ENCODE assay signal across 26 cellular contexts in the genomic region with DNA sequence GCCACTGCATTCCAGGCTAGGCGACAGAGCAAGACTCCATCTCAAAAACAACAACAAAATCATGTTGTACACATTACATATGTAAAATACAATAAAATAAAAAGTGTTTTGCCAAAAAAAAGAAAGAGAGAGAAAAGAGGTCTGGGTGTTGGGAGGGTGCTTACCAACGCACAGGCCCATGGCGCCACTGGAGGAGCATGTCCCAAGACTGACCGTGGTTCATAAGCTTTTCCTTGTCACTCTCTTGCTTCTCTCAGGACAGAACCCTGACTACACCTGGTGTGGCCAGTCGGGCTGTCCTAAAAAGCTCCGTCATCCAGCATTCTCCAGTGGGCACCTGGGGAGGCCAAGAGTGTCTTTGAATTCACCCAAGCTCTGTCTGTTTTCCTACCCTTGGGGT. TPM values are rescaled to one million over a fixed set of nuclear protein-coding genes. Genes with fewer than 3 reads are reported as not detected.
A peak's percentile ranks its signal among the peaks of the same experiment; 100 is the strongest.
DNase-seq lines count a peak whose midpoint lies in the region; ATAC-seq, FAIRE-seq and TF ChIP-seq lines count a peak whose summit lies in the region.
"Had no signal": no experiment of that assay in that cellular context is flagged by ENCODE, and none has a peak within 500 bp of the region (broad histone marks: within the 10 kb centered on the region; RNA-seq: fewer than 3 reads in every experiment).

No MANE protein-coding gene starts in this region.

- H3K4me2 ChIP-seq in K562 (ENCODE audit: insufficient read depth, low read length): peak overlapping the region; percentile 35; the same call in 1 of the 2 replicates
- no peak overlapping the region for H3K4me2 ChIP-seq in trophoblast cell (ENCODE audit: low read length)
- H3K4me2 ChIP-seq in mammary epithelial cell (ENCODE audit: insufficient read depth, low read depth, low read length): no peak overlapping the region
- H3K4me2 ChIP-seq: A549; BLaER1 treated with 17β-estradiol and CSF1 and Interleukin-3, amounts not matched to agents 10 nM and 100 nM had no signal

- H2BK120ac ChIP-seq in trophoblast cell (ENCODE audit: insufficient read depth, low read length, poor library complexity): no peak overlapping the region

- no peak overlapping the region for H4K12ac ChIP-seq in trophoblast cell (ENCODE audit: low read depth, low read length)

- TF ChIP-seq CTCF in K562 (IDR thresholded peaks at IDR 0.05 in 2 of 3, conservative IDR thresholded peaks at IDR 0.05 in 1 of 3; ENCODE audit: insufficient read depth in 2 of 3, low read depth in 1 of 3, low read length in 3 of 3) (no peak), omental fat pad (IDR thresholded peaks at IDR 0.05) (no peak), spleen (IDR thresholded peaks at IDR 0.05 in 8 of 11, conservative IDR thresholded peaks at IDR 0.05 in 3 of 11) (no peak), mammary epithelial cell (conservative IDR thresholded peaks at IDR 0.05 in 1 of 2, IDR thresholded peaks at IDR 0.05 in 1 of 2; ENCODE audit: extremely low read depth in 1 of 2, insufficient read depth in 1 of 2, low read depth in 1 of 2, low read length in 2 of 2) (no peak)

- no peak overlapping the region for H3K27ac ChIP-seq in K562 (ENCODE audit: extremely low read depth, low read depth, low read length)
- peak overlapping the region in 6 of 8 donors; percentile 1 to 60 (median 45) for H3K27ac ChIP-seq in spleen
- no peak overlapping the region for H3K27ac ChIP-seq in trophoblast cell (ENCODE audit: low read depth, low read length)
- no peak overlapping the region for H3K27ac ChIP-seq in mammary epithelial cell (ENCODE audit: insufficient read depth, low read depth, low read length)
- H3K27ac ChIP-seq: A549; BLaER1 treated with 17β-estradiol and CSF1 and Interleukin-3, amounts not matched to agents 10 nM and 100 nM had no signal

- DNase-seq in K562 (ENCODE audit: extremely low read depth in 1 of 4, low spot score in 3 of 4) (peak in 1 of 4 experiments; percentile 8), omental fat pad (ENCODE audit: low spot score) (no peak), spleen (no peak), trophoblast cell (no peak), mammary epithelial cell (no peak)
- DNase-seq: 8988T; ACHN; AML-193; BE2C; CD4-positive, alpha-beta T cell; CD8-positive, alpha-beta memory T cell; DMS 273 treated with DMSO at 0.1 percent for 48 hours; DMS79; EL; GDM1; GOT3; HFFc6 had no signal

- H3K4me3 ChIP-seq in K562 (no peak overlapping the region), spleen (no peak overlapping the region), trophoblast cell (ENCODE audit: low read depth, low read length) (no peak overlapping the region), mammary epithelial cell (replicated peaks in 1 of 3; ENCODE audit: insufficient read depth in 1 of 3, low read depth in 2 of 3, low read length in 3 of 3) (no peak overlapping the region)
- H3K4me3 ChIP-seq: A549; BLaER1 treated with 17β-estradiol and CSF1 and Interleukin-3, amounts not matched to agents 10 nM and 100 nM; GM12878; HAP-1 had no signal

- H3K9me3 ChIP-seq in K562 (replicated peaks; ENCODE audit: control insufficient read depth, insufficient read depth, low read depth, low read length): no peaks in the 10 kb centered on the region
- no peaks in the 10 kb centered on the region for H3K9me3 ChIP-seq in spleen
- H3K9me3 ChIP-seq in trophoblast cell (ENCODE audit: insufficient read depth, low read depth, low read length): no peaks in the 10 kb centered on the region
- no peaks in the 10 kb centered on the region for H3K9me3 ChIP-seq in mammary epithelial cell (replicated peaks; ENCODE audit: insufficient read depth, low read length)
- H3K9me3 ChIP-seq: A549; BE2C; BLaER1 treated with 17β-estradiol and CSF1 and Interleukin-3, amounts not matched to agents 10 nM and 100 nM; HAP-1 had no signal

- H2BK5ac ChIP-seq in trophoblast cell (ENCODE audit: low read depth, low read length, poor library complexity): no peak overlapping the region

- H3K18ac ChIP-seq in trophoblast cell (ENCODE audit: low read length): no peak overlapping the region

- ATAC-seq in K562 (peak; percentile 59), omental fat pad (ENCODE audit: low FRiP score) (peak; percentile 27), GM21528 (IDR thresholded peaks at IDR 0.05; ENCODE audit: low FRiP score, unreplicated experiment) (no peak)
- ATAC-seq: A549, GM12878 had no signal

- TF ChIP-seq POLR2A in K562 (conservative IDR thresholded peaks at IDR 0.05): no peak
- TF ChIP-seq POLR2A in spleen (IDR thresholded peaks at IDR 0.05): no peak

- H3K9ac ChIP-seq in K562 (ENCODE audit: insufficient read depth in 1 of 2, low read depth in 2 of 2, low read length in 2 of 2): peak overlapping the region; percentile 3 to 6; a peak in 2 of 4 replicates
- H3K9ac ChIP-seq in trophoblast cell (ENCODE audit: low read length): no peak overlapping the region
- no peak overlapping the region for H3K9ac ChIP-seq in mammary epithelial cell (ENCODE audit: insufficient read depth, low read length)
- H3K9ac ChIP-seq: BLaER1 treated with 17β-estradiol and CSF1 and Interleukin-3, amounts not matched to agents 10 nM and 100 nM had no signal

- H2AK5ac ChIP-seq in trophoblast cell (ENCODE audit: low read length): no peak overlapping the region

- no peak for TF ChIP-seq RAD21 in K562 (CRISPR knock-in tag; conservative IDR thresholded peaks at IDR 0.05 in 1 of 2, IDR thresholded peaks at IDR 0.05 in 1 of 2)

- no peaks in the 10 kb centered on the region for H3K36me3 ChIP-seq in K562 (ENCODE audit: control insufficient read depth, insufficient read depth, low read length)
- no peaks in the 10 kb centered on the region for H3K36me3 ChIP-seq in spleen
- no peaks in the 10 kb centered on the region for H3K36me3 ChIP-seq in trophoblast cell (ENCODE audit: control insufficient read depth in 1 of 2, insufficient read depth in 2 of 2, low read length in 2 of 2)
- H3K36me3 ChIP-seq in mammary epithelial cell (ENCODE audit: insufficient read depth, low read length): no peaks in the 10 kb centered on the region
- H3K36me3 ChIP-seq: BE2C; BLaER1 treated with 17β-estradiol and CSF1 and Interleukin-3, amounts not matched to agents 10 nM and 100 nM; HAP-1 had no signal

- no peak overlapping the region for H3K14ac ChIP-seq in trophoblast cell (ENCODE audit: low read length)

- H3K4me1 ChIP-seq in K562 (replicated peaks in 1 of 2; ENCODE audit: control insufficient read depth in 2 of 2, insufficient read depth in 2 of 2, low read length in 2 of 2): peaks cover 9 to 13% of the 10 kb centered on the region in 2 experiments; a peak in 3 of 5 replicates
- peaks cover 0 to 6% (median 0%) of the 10 kb centered on the region in 6 donors for H3K4me1 ChIP-seq in spleen
- H3K4me1 ChIP-seq in trophoblast cell (ENCODE audit: control insufficient read depth in 1 of 2, insufficient read depth in 2 of 2, low read length in 2 of 2): peaks cover 0 to 4% of the 10 kb centered on the region in 2 experiments
- H3K4me1 ChIP-seq in mammary epithelial cell (ENCODE audit: insufficient read depth, low read length): peaks cover 4% of the 10 kb centered on the region
- H3K4me1 ChIP-seq: BLaER1 treated with 17β-estradiol and CSF1 and Interleukin-3, amounts not matched to agents 10 nM and 100 nM had no signal

- dilution Hi-C loops in mammary epithelial cell (cut with HindIII; ENCODE audit: low sequenced_read_pairs): loop anchor here (5.0 kb wide), 2 partner anchors 54 to 84 kb away; no protein-coding TSS in a partner anchor

- H2AFZ ChIP-seq in K562 (ENCODE audit: low read depth, low read length) (peak overlapping the region; percentile 69), trophoblast cell (ENCODE audit: insufficient read depth, low read length, poor library complexity) (no peak overlapping the region), mammary epithelial cell (ENCODE audit: low read depth, low read length) (no peak overlapping the region)

- CTCF ChIA-PET in K562 (lab: Yijun Ruan, JAX; ENCODE audit: low intra/inter-chr PET ratio) (interaction anchor here (0.6 kb wide), 1 partner anchor 922 kb away, joined by 3 read pairs; no protein-coding TSS in a partner anchor), mammary epithelial cell (lab: Charles Lee; ENCODE audit: low non-redundant PET) (no interaction called here)

- intact Hi-C loops in K562 (cut with micrococcal nuclease): loop anchor here (5.0 kb wide), 1 partner anchor 46 kb away; a partner anchor contains a TSS
- intact Hi-C loops in spleen (cut with DNase I; ENCODE audit: low total_unique reads): no loop called here
- intact Hi-C loops in mammary epithelial cell (cut with micrococcal nuclease): no loop called here

- no peak for FAIRE-seq in K562 (lab: Jason Lieb, UNC)
- FAIRE-seq: A549, D721Med, GM12878, GM19239, H54 had no signal

- WGBS in K562 (ENCODE audit: insufficient coverage, low coverage, missing lambda C conversion rate): 51% methylated on average over 6 of the region's 6 CpGs
- 90 to 95% (median 92%) methylated on average over 6 of the region's 6 CpGs for WGBS in spleen, 5 donors
- no CpG with 5 or more reads among the region's 6 CpGs for WGBS in trophoblast cell (ENCODE audit: extremely low coverage, insufficient coverage, insufficient read length)
- 91% methylated on average over 4 of the region's 6 CpGs for WGBS in mammary epithelial cell (ENCODE audit: low coverage, missing lambda C conversion rate)

- no peaks in the 10 kb centered on the region for H3K79me2 ChIP-seq in K562 (ENCODE audit: control insufficient read depth, insufficient read depth, low read length)
- H3K79me2 ChIP-seq in trophoblast cell (ENCODE audit: control insufficient read depth, insufficient read depth, low read length, poor library complexity): no peaks in the 10 kb centered on the region
- no peaks in the 10 kb centered on the region for H3K79me2 ChIP-seq in mammary epithelial cell (ENCODE audit: insufficient read depth, low read length)

- H4K20me1 ChIP-seq in K562 (replicated peaks; ENCODE audit: control insufficient read depth, insufficient read depth, low read length) (no peaks in the 10 kb centered on the region), mammary epithelial cell (ENCODE audit: insufficient read depth, low read length) (no peaks in the 10 kb centered on the region)
- H4K20me1 ChIP-seq: BLaER1 treated with 17β-estradiol and CSF1 and Interleukin-3, amounts not matched to agents 10 nM and 100 nM had no signal

- H3K79me1 ChIP-seq in trophoblast cell (ENCODE audit: low read length): no peaks in the 10 kb centered on the region

- H4K91ac ChIP-seq in trophoblast cell (ENCODE audit: low read depth, low read length): no peak overlapping the region

- H4K8ac ChIP-seq in trophoblast cell (ENCODE audit: low read depth, low read length): no peak overlapping the region

- H3K9me1 ChIP-seq in K562 (ENCODE audit: control insufficient read depth, insufficient read depth, low read length): no peaks in the 10 kb centered on the region

- no peak overlapping the region for H2BK12ac ChIP-seq in trophoblast cell (ENCODE audit: low read length)

- POLR2A ChIA-PET in K562 (lab: Yijun Ruan, JAX): interaction anchor here (0.5 to 1.4 kb wide), 6 partner anchors 10 to 68 kb away, joined by 3 to 6 read pairs (median 4); no protein-coding TSS in a partner anchor

- H3K23ac ChIP-seq in trophoblast cell (ENCODE audit: low read length): no peak overlapping the region

- no peak overlapping the region for H3K4ac ChIP-seq in trophoblast cell (ENCODE audit: low read depth, low read length)

- H3K27me3 ChIP-seq in K562 (ENCODE audit: control insufficient read depth in 2 of 2, insufficient read depth in 2 of 2, low read length in 2 of 2) (no peaks in the 10 kb centered on the region), spleen (replicated peaks in 1 of 7) (no peaks in the 10 kb centered on the region), trophoblast cell (ENCODE audit: insufficient read depth, low read length) (no peaks in the 10 kb centered on the region), mammary epithelial cell (ENCODE audit: insufficient read depth, low read length) (no peaks in the 10 kb centered on the region)
- H3K27me3 ChIP-seq: BE2C; BLaER1 treated with 17β-estradiol and CSF1 and Interleukin-3, amounts not matched to agents 10 nM and 100 nM had no signal

- no peak for TF ChIP-seq EP300 in K562 (IDR thresholded peaks at IDR 0.05; ENCODE audit: low read length)

- no TSS peak for BruUV-seq in K562 (replicated peaks; lab: Mats Ljungman, UMichigan)
- BruUV-seq in mammary epithelial cell (replicated peaks; lab: Mats Ljungman, UMichigan): no TSS peak

- in situ Hi-C loops in K562 (cut with MboI) (no loop called here), mammary epithelial cell (cut with MboI; ENCODE audit: low sequenced_read_pairs in 2 of 2) (no loop called here)

RNA-seq across cellular contexts. Expression of a gene that starts 48.0 kb away (rescaled TPM):
- total RNA-seq in K562 (2011; cell fraction: chromatin; rRNA removed; ENCODE audit: low replicate concordance): 10.5 and 14.3 TPM in 2 replicates
- total RNA-seq in K562 (2011; cell fraction: nucleolus; rRNA removed): 4.2 and 4.6 TPM in 2 replicates
- 7.0 and 15.1 TPM in 2 replicates for total RNA-seq in K562 (2011; cell fraction: nucleoplasm; rRNA removed)
- 6.7 and 11.6 TPM in 2 replicates for total RNA-seq in K562 (2014; rRNA removed)
- 19.4 and 20.6 TPM in 2 replicates for total RNA-seq in K562 (2014; rRNA removed; fragmentation: Illumina TruSeq; extraction: Trizol)
- 17.4 and 18.6 TPM in 2 replicates for total RNA-seq in K562 (2015; rRNA removed; fragmentation: Illumina TruSeq; extraction: Trizol)
- total RNA-seq in K562 (2021): 25.7 and 27.9 TPM in 2 replicates
- polyA plus RNA-seq in K562 (2011; rRNA removed): 7.1 and 8.1 TPM in 2 replicates
- 4.9 and 5.0 TPM in 2 replicates for polyA plus RNA-seq in K562 (2011; cell fraction: cytosol; rRNA removed)
- polyA plus RNA-seq in K562 (2011; cell fraction: nucleus; rRNA removed): 5.8 and 8.4 TPM in 2 replicates
- 5.2 and 13.5 TPM in 2 replicates for polyA plus RNA-seq in K562 (2012)
- polyA plus RNA-seq in K562 (2014; fragmentation: Illumina TruSeq; extraction: Trizol): 24.2 and 29.6 TPM in 2 replicates
- polyA plus RNA-seq in K562 (2014; fragmentation: Nextera tagmentation; extraction: Ambion mirVana): 1 to 10 TPM; 4.5 to 5.3 TPM
- polyA plus RNA-seq in K562 (2014; rRNA removed): 9.5 and 9.7 TPM in 2 replicates
- 11.9 and 12.1 TPM in 2 replicates for polyA minus RNA-seq in K562 (2011; rRNA and poly(A)+ RNA removed)
- polyA minus RNA-seq in K562 (2011; cell fraction: cytosol; rRNA and poly(A)+ RNA removed): 5.2 and 6.2 TPM in 2 replicates
- 3.0 and 5.4 TPM in 2 replicates for polyA minus RNA-seq in K562 (2011; cell fraction: nucleus; rRNA and poly(A)+ RNA removed)
- 10 to 100 TPM in 1 of 4 donors, 1 to 10 TPM in 3; 3.9 to 13.8 (median 5.5) TPM for total RNA-seq in omental fat pad
- total RNA-seq in spleen: 10 to 100 TPM; 10.6 to 45.0 (median 21.4) TPM
- 1 to 10 TPM; 1.7 to 5.9 (median 1.8) TPM for polyA plus RNA-seq in spleen
- 1.1 and 1.2 TPM in 2 replicates for polyA plus RNA-seq in trophoblast cell (2013)
- total RNA-seq in mammary epithelial cell: 1 to 10 TPM; 1.7 to 4.1 TPM
- 0.94 TPM for polyA plus RNA-seq in mammary epithelial cell
- polyA minus RNA-seq in mammary epithelial cell: 0.88 TPM
- polyA plus RNA-seq: CD14-positive monocyte; CD8-positive, alpha-beta memory T cell had no signal

Comparison
In these comparisons a context has a peak if more than half of its experiments do, and no peak if none do; other contexts are left out.
1. H3K27ac ChIP-seq: peak in spleen (6 of 8); none in K562 (single experiment), trophoblast cell (single experiment) and mammary epithelial cell (single experiment).
2. H3K9ac ChIP-seq: peak in K562 (2 of 2); none in trophoblast cell (single experiment) and mammary epithelial cell (single experiment).